In the genomic region with DNA sequence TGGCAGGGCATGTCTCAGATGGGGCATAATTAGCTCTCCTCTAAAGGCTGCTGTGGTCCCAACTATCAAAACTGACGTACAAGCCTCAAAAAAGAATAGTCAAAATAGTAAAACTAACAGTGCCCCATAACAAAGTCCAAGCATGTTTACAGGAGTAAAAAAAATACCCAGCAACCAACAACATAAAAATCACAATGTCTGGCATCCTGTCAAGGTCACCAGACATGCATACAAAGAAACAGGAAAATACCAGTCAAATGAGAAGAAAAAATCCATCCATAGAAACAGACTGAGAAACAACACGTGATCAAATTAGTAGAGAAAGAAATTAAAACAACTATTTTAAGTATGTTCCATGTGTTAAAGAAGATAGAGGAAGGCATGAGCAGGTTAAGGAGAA, we compare ENCODE assay signal across 27 cellular contexts.
"Had no signal": no experiment of that assay in that cellular context is flagged by ENCODE, and none has a peak within 500 bp of the region (broad histone marks: within the 10 kb centered on the region; RNA-seq: fewer than 3 reads in every experiment).

No MANE protein-coding gene starts in this region.

- H3K4me1 ChIP-seq: parathyroid adenoma, psoas muscle, spleen, stomach, thyroid gland, tibial nerve, upper lobe of right lung, uterus had no signal

- H3K4me3 ChIP-seq: ovary, psoas muscle, skin epidermis, smooth muscle cell, spleen, stomach, thoracic aorta, thyroid gland, tibial nerve, upper lobe of right lung, uterus had no signal

- ATAC-seq: naive thymus-derived CD8-positive, alpha-beta T cell; natural killer cell treated with Interleukin-12 subunit alpha and Interleukin-12 subunit beta and Interleukin-15 and Interleukin-18, amount 100 ng/mL, for 72 hours; psoas muscle; right cardiac atrium; sciatic nerve; stimulated activated memory B cell treated with anti-CD40 and anti-IgM and Interleukin-4, amounts not matched to agents 10 μg/mL and 1 μg/mL and 100 μg/mL, for 72 hours; upper lobe of right lung had no signal

- DNase-seq: naive B cell; naive thymus-derived CD8-positive, alpha-beta T cell; nephron progenitor cell; occipital lobe; ovary; posterior cingulate gyrus; psoas muscle; right cardiac atrium; spleen; stimulated activated CD4-positive, alpha-beta T cell treated with anti-CD3 and anti-CD28 coated beads, Interleukin-12 subunit alpha, Interleukin-12 subunit beta, amount 100 ng/mL, for 4 hours; stimulated activated CD4-positive, alpha-beta T cell treated with anti-CD3 and anti-CD28 coated beads, Interleukin-1b, Interleukin-23, amount 100 ng/mL, for 48 hours; stimulated activated CD4-positive, alpha-beta T cell treated with anti-CD3 and anti-CD28 coated beads, Interleukin-4, amount 100 ng/mL, for 1 hour; stimulated activated CD4-positive, alpha-beta T cell treated with anti-CD3 and anti-CD28 coated beads, Interleukin-4, amount 100 ng/mL, for 4 hours; stimulated activated CD8-positive, alpha-beta memory T cell treated with anti-CD3 and anti-CD28 coated beads, Interleukin-4, amount 100 ng/mL, for 48 hours; stimulated activated naive CD4-positive, alpha-beta T cell; stomach; thyroid gland; upper lobe of right lung; uterus had no signal

- H3K9ac ChIP-seq: parathyroid adenoma had no signal

- H3K9me3 ChIP-seq: ovary, thoracic aorta, thyroid gland, upper lobe of right lung, uterus had no signal

- H3K4me2 ChIP-seq: smooth muscle cell had no signal

- H2AFZ ChIP-seq: parathyroid adenoma had no signal

- H3K27ac ChIP-seq: ovary, parathyroid adenoma, psoas muscle, stomach, thoracic aorta, thyroid gland, tibial nerve, upper lobe of right lung, uterus had no signal

- H3K36me3 ChIP-seq: ovary, spleen, stomach, thoracic aorta, thyroid gland, tibial nerve, upper lobe of right lung, uterus had no signal

- H3K27me3 ChIP-seq: ovary, thyroid gland, tibial nerve, uterus had no signal
